Comparison of ENCODE assay signal across 18 cellular contexts in the genomic region with DNA sequence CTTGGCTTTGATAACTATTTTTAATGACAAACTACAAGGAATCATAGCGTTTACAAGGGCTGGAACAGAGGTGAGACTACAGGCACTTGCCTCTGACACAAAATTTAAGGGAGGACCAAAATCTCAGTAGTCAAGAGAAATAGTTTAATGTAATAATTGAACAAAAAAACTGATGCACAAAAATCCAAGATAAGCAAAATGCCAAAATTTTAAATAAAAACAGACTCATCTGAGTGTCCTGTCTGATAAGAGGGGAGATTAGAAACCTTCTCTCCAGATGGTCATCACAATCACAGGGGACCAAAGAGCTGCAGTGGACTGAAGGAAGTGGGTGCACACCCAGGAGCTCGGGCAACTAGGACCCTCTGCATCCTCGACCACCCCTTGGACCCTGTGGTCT.
"Had no signal": no experiment of that assay in that cellular context is flagged by ENCODE, and none has a peak within 500 bp of the region (broad histone marks: within the 10 kb centered on the region; RNA-seq: fewer than 3 reads in every experiment).

No MANE protein-coding gene starts in this region.

- H3K27ac ChIP-seq: colonic mucosa, hepatocyte, left lung, SK-N-MC had no signal

- H3K9me3 ChIP-seq: colonic mucosa, left lung had no signal

- H3K27ac Mint-ChIP-seq: activated naive CD8-positive, alpha-beta T cell treated with anti-CD3 and anti-CD28 coated beads for 36 hours; activated T-helper 2 cell treated with anti-CD3 and anti-CD28 coated beads, Interferon-gamma antibody, Interleukin-2, Interleukin-4, amounts not matched to agents 10 μg/mL and 5 μg/mL and 100 μg/mL, durations not matched to agents 14 hours and 24 hours and 36 hours; endodermal cell; immature natural killer cell had no signal

- H3K36me3 ChIP-seq: colonic mucosa, left lung had no signal

- ATAC-seq: activated T-cell treated with anti-CD3 and anti-CD28 coated beads, Interleukin-2, amount 50 U/mL, for 4 hours; left lung had no signal

- DNase-seq: activated CD4-positive, alpha-beta T cell treated with anti-CD3 and anti-CD28 coated beads, Interleukin-2, amount 50 U/mL, for 48 hours; activated CD8-positive, alpha-beta memory T cell treated with anti-CD3 and anti-CD28 coated beads, Interleukin-2, amount 50 U/mL, for 48 hours; activated naive CD4-positive, alpha-beta T cell; activated naive CD8-positive, alpha-beta T cell treated with anti-CD3 and anti-CD28 coated beads for 36 hours; activated T-cell treated with anti-CD3 and anti-CD28 coated beads, Interleukin-2, amount 50 U/mL, for 4 hours; colonic mucosa; endodermal cell; glutamatergic neuron; immature natural killer cell; left lung; stimulated activated CD4-positive, alpha-beta T cell treated with anti-CD3 and anti-CD28 coated beads, Interleukin-2, amount 100 ng/mL, for 48 hours; stimulated activated CD8-positive, alpha-beta memory T cell treated with anti-CD3 and anti-CD28 coated beads, Interleukin-4, amount 100 ng/mL, for 48 hours; stimulated activated naive CD4-positive, alpha-beta T cell; T-helper 1 cell had no signal

- H3K36me3 Mint-ChIP-seq: activated naive CD8-positive, alpha-beta T cell treated with anti-CD3 and anti-CD28 coated beads for 36 hours; immature natural killer cell had no signal

- H3K27me3 ChIP-seq: colonic mucosa, hepatocyte, left lung had no signal

- H3K4me3 ChIP-seq: colonic mucosa, hepatocyte, left lung, SK-N-MC had no signal

- H3K9me3 Mint-ChIP-seq: activated naive CD8-positive, alpha-beta T cell treated with anti-CD3 and anti-CD28 coated beads for 36 hours; activated T-cell treated with anti-CD3 and anti-CD28 coated beads, Interleukin-2, amount 50 U/mL, for 4 hours; activated T-helper 2 cell treated with anti-CD3 and anti-CD28 coated beads, Interferon-gamma antibody, Interleukin-2, Interleukin-4, amounts not matched to agents 10 μg/mL and 5 μg/mL and 100 μg/mL, durations not matched to agents 14 hours and 24 hours and 36 hours; central memory CD8-positive, alpha-beta T cell; endodermal cell had no signal
